ENCODE assay signal across 20 cellular contexts in the genomic region with DNA sequence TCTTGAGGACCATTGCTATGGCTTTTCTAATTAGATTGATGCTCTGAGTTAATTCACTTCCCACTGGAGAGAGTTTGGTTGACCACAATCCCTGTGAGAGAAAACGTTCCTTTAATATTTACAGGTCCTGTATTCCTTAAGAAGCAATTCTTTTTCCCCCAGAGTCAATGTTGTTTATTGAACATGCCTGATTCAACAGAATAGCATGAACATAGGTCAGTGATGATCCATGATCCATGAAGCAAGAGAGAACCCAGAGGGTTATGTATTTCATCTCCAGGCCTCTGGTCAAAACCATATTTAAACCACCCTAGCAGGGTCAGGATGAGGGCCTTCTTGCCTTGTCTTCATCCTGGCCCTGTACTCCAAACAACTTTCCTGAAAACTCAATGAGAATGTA. TPM values are rescaled to one million over a fixed set of nuclear protein-coding genes. Genes with fewer than 3 reads are reported as not detected.
"Had no signal": no experiment of that assay in that cellular context is flagged by ENCODE, and none has a peak within 500 bp of the region (broad histone marks: within the 10 kb centered on the region; RNA-seq: fewer than 3 reads in every experiment).

No MANE protein-coding gene starts in this region.

- ATAC-seq: activated naive CD4-positive, alpha-beta T cell treated with anti-CD3 and anti-CD28 coated beads, Interleukin-2, amount 50 U/mL, for 72 hours; activated naive CD8-positive, alpha-beta T cell treated with anti-CD3 and anti-CD28 coated beads, Interleukin-2, amount 50 U/mL, for 24 hours; activated T-cell treated with anti-CD3 and anti-CD28 coated beads, Interleukin-2, amount 50 U/mL, for 4 hours; T-helper 17 cell; WTC11 had no signal

- DNase-seq: activated CD4-positive, alpha-beta memory T cell treated with anti-CD3 and anti-CD28 coated beads for 36 hours; activated CD4-positive, alpha-beta T cell treated with anti-CD3 and anti-CD28 coated beads, Interleukin-2, amount 10 ng/mL, durations not matched to agents 7 days and 5 days; activated CD4-positive, CD25-positive, alpha-beta regulatory T cell treated with anti-CD3 and anti-CD28 coated beads, Interleukin-2, amount 50 U/mL, for 72 hours; activated CD8-positive, alpha-beta memory T cell treated with anti-CD3 and anti-CD28 coated beads for 24 hours; activated effector memory CD4-positive, alpha-beta T cell treated with anti-CD3 and anti-CD28 coated beads, Interleukin-2, amount 50 U/mL, for 16 hours; activated naive CD4-positive, alpha-beta T cell treated with Interleukin-2 at 50 U/mL for 16 hours; activated naive CD8-positive, alpha-beta T cell treated with anti-CD3 and anti-CD28 coated beads, Interleukin-2, amount 50 U/mL, for 24 hours; activated T-cell treated with anti-CD3 and anti-CD28 coated beads, Interleukin-2, amount 50 U/mL, for 4 hours; amygdala; NCI-H1105 treated with DMSO at 0.1 percent for 48 hours; NCI-H1436 treated with DMSO at 0.1 percent for 48 hours; NCI-H187; NCI-H2081; NCI-H510A treated with DMSO at 0.1 percent for 48 hours; SIG-M5; T-helper 17 cell; T-helper 9 cell had no signal

RNA-seq across cellular contexts. Expression of gene EFHC2, which starts 39.4 kb away (rescaled TPM):
- total RNA-seq: astrocyte had no signal
